15 cellular contexts compared by ENCODE assay signal in the genomic region with DNA sequence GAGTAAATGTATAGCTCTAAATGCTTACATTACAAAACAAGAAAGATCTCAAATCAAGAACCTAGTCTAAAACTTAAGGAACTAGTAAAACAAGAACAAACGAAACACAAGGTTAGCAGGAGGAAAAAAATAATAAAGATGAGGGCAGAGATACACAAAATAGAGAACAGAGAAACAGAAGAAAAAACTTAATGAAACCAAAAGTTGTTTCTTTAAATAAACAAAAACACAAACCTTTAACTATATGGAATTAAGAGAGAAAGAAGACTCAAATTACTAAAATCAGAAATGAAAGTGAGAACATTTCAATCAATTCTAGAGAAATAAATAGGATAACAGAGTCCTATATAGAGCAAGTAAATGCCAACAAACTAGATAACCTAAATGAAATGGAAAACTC.
A peak's percentile ranks its signal among the peaks of the same experiment; 100 is the strongest.
DNase-seq lines count a peak whose midpoint lies in the region; ATAC-seq and FAIRE-seq lines count a peak whose summit lies in the region.
"Had no signal": no experiment of that assay in that cellular context is flagged by ENCODE, and none has a peak within 500 bp of the region (broad histone marks: within the 10 kb centered on the region; RNA-seq: fewer than 3 reads in every experiment).

No MANE protein-coding gene starts in this region.

- H3K9me3 Mint-ChIP-seq in dendritic cell treated with granulocyte-macrophage colony-stimulating factor and Interleukin-4, amounts not matched to agents 40 ng/mL and 50 ng/mL, for 4 days = peaks cover 49% of the 10 kb centered on the region

- H3K4me1 Mint-ChIP-seq in dendritic cell treated with granulocyte-macrophage colony-stimulating factor and Interleukin-4, amounts not matched to agents 40 ng/mL and 50 ng/mL, for 4 days (ENCODE audit: low read depth) = peaks cover 19% of the 10 kb centered on the region

- intact Hi-C loops in dendritic cell treated with granulocyte-macrophage colony-stimulating factor and Interleukin-4, amounts not matched to agents 40 ng/mL and 50 ng/mL, for 4 days (cut with micrococcal nuclease) = no loop called here

- ATAC-seq in GM19035 (IDR thresholded peaks at IDR 0.05; ENCODE audit: unreplicated experiment) (peak; percentile 73), HG02973 (IDR thresholded peaks at IDR 0.05; ENCODE audit: unreplicated experiment) (peak; percentile 75), GM19452 (IDR thresholded peaks at IDR 0.05; ENCODE audit: unreplicated experiment) (no peak)
- ATAC-seq: PC-3, right lobe of liver had no signal

- FAIRE-seq in G401.6 (lab: Jason Lieb, UNC) = peak; percentile 13

- H3K27me3 Mint-ChIP-seq in dendritic cell treated with granulocyte-macrophage colony-stimulating factor and Interleukin-4, amounts not matched to agents 40 ng/mL and 50 ng/mL, for 4 days = no peaks in the 10 kb centered on the region

- DNase-seq in NOMO-1 treated with dmso at 0.1 percent for 144 hours (lab: John Stamatoyannopoulos, UW; ENCODE audit: unreplicated experiment) = no peak
- no peak for DNase-seq in activated effector memory CD4-positive, alpha-beta T cell treated with Interleukin-2 at 50 U/mL for 16 hours
- DNase-seq: GDM1, H9, midbrain, MV-4-11, NCI-H69, PC-3, right lobe of liver, T1000 had no signal

- H3K4me3 Mint-ChIP-seq in dendritic cell treated with granulocyte-macrophage colony-stimulating factor and Interleukin-4, amounts not matched to agents 40 ng/mL and 50 ng/mL, for 4 days = peak overlapping the region; percentile 48
- H3K4me3 Mint-ChIP-seq: H9 had no signal

- H3K36me3 Mint-ChIP-seq in dendritic cell treated with granulocyte-macrophage colony-stimulating factor and Interleukin-4, amounts not matched to agents 40 ng/mL and 50 ng/mL, for 4 days (ENCODE audit: low read depth) = peaks cover 56% of the 10 kb centered on the region

- H3K27ac Mint-ChIP-seq in dendritic cell treated with granulocyte-macrophage colony-stimulating factor and Interleukin-4, amounts not matched to agents 40 ng/mL and 50 ng/mL, for 4 days = peak overlapping the region; percentile 41
